1 cellular context compared by ENCODE assay signal in the genomic region with DNA sequence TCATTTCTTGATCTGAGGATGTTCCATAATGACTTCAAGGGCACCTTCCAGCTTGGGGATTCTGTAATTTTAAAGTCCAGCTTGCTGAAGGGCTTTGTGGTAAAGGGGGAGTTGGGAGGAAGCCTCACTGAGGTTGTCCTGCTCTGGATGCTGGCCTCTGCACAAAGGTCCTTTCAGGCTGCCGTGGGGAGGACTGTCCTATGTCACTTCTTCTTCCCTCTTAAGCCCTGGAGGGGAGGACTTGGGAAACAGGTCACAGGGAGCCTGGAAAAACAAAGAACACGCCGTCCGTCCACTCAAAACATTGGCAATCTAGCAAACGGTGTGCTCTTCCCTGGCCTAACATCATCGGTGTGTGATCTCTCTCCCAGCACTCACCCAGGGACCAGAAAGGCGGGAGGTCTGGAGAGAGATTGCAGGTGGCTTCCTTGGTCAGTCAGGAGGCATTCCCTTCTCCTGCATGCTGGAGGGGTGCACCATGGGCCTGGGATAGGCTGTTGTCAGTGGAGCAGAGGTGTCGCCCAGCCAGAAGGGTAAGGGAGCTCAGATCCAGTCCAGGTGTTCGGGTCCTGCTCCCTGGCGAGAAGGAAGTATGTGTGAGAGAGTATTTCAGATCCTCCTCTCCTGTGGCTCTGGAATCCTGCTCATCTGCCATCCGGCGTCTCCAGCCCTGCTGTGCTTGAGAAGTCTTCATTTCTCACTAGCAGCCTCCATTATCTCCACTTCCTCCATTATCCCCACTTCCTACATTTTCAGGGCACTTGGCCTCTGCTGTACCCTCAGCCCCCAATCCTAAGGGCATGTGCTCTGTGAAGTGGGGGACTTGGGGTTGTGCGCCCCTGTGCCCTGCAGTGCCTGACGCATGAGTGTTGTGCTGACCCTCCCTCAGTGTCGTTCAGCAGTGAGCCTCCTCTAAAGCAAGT.
TF ChIP-seq lines count a peak whose summit lies in the region.

No MANE protein-coding gene starts in this region.

TF ChIP-seq in SK-N-SH treated with all-trans-retinoic acid at 6 μM for 48 hours, 23 proteins besides CTCF, POLR2A, EP300 and RAD21 (continued from another document):
- no peak for TF ChIP-seq POU6F1 (CRISPR knock-in tag; IDR thresholded peaks at IDR 0.05; ENCODE audit: borderline replicate concordance, low read depth)
- TF ChIP-seq ARNTL (CRISPR knock-in tag; IDR thresholded peaks at IDR 0.05; ENCODE audit: borderline replicate concordance, low read depth), result no peak
- no peak for TF ChIP-seq RARB (CRISPR knock-in tag; IDR thresholded peaks at IDR 0.05)
